ENCODE assay signal across 8 cellular contexts in genomic region chr2:237154050-237154638, GRCh38.
A peak's percentile ranks its signal among the peaks of the same experiment; 100 is the strongest.
DNase-seq lines count a peak whose midpoint lies in the region; ATAC-seq and TF ChIP-seq lines count a peak whose summit lies in the region.

No MANE protein-coding gene starts in this region.

- CTCF ChIA-PET in Calu3 (lab: Charles Lee) (interaction anchor here (0.7 to 1.3 kb wide), 4 partner anchors 256 to 418 kb away, joined by 3 to 6 read pairs (median 4); no protein-coding TSS in a partner anchor), RWPE1 (lab: Yijun Ruan, JAX) (interaction anchor here (0.6 to 1.3 kb wide), 9 partner anchors 10 to 418 kb away, joined by 3 read pairs; no protein-coding TSS in a partner anchor)

- no peak overlapping the region for H3K27ac Mint-ChIP-seq in Calu3 (ENCODE audit: unreplicated experiment)
- H3K27ac Mint-ChIP-seq in activated naive CD8-positive, alpha-beta T cell treated with anti-CD3 and anti-CD28 coated beads, Interleukin-2, amount 10 ng/mL, durations not matched to agents 7 days and 5 days: no peak overlapping the region

- intact Hi-C loops in Calu3 (cut with micrococcal nuclease; ENCODE audit: unreplicated experiment): loop anchor here (1.0 to 5.0 kb wide), 4 partner anchors 168 to 417 kb away; partner anchors contain the start of gene COL6A3

- TF ChIP-seq CTCF in Calu3 (IDR thresholded peaks at IDR 0.05; ENCODE audit: unreplicated experiment): peak; percentile 83
- peak; percentile 79 for TF ChIP-seq CTCF in HFF-Myc (IDR thresholded peaks at IDR 0.05; ENCODE audit: low read depth, low read length, missing control alignments)
- no peak; the same call in 1 of the 2 replicates for TF ChIP-seq CTCF in RWPE1 (conservative IDR thresholded peaks at IDR 0.05; ENCODE audit: low read depth)

- no peaks in the 10 kb centered on the region for H3K4me1 Mint-ChIP-seq in Calu3 (ENCODE audit: low read depth, unreplicated experiment)
- H3K4me1 Mint-ChIP-seq in activated naive CD8-positive, alpha-beta T cell treated with anti-CD3 and anti-CD28 coated beads, Interleukin-2, amount 10 ng/mL, durations not matched to agents 7 days and 5 days: peaks cover 14% of the 10 kb centered on the region

- peak; percentile 73 for DNase-seq in Calu3
- no peak for DNase-seq in HFF-Myc (ENCODE audit: extremely low read depth, low read depth)
- peak; percentile 32 for DNase-seq in RWPE1 (ENCODE audit: low spot score)
- DNase-seq in activated naive CD8-positive, alpha-beta T cell treated with anti-CD3 and anti-CD28 coated beads, Interleukin-2, amount 10 ng/mL, durations not matched to agents 7 days and 5 days: peak; percentile 66
- DNase-seq in iris pigment epithelial cell (ENCODE audit: low read depth): peak; percentile 68
- peak; percentile 26 for DNase-seq in stimulated activated CD8-positive, alpha-beta memory T cell treated with anti-CD3 and anti-CD28 coated beads, Interleukin-4, amount 100 ng/mL, for 24 hours (ENCODE audit: low read depth)

- peaks cover 15% of the 10 kb centered on the region for H3K27me3 Mint-ChIP-seq in Calu3 (ENCODE audit: unreplicated experiment)
- no peaks in the 10 kb centered on the region for H3K27me3 Mint-ChIP-seq in activated naive CD8-positive, alpha-beta T cell treated with anti-CD3 and anti-CD28 coated beads, Interleukin-2, amount 10 ng/mL, durations not matched to agents 7 days and 5 days

- no TSS peak for BruUV-seq in Calu3 (replicated peaks; lab: Mats Ljungman, UMichigan)

- no peaks in the 10 kb centered on the region for H3K36me3 Mint-ChIP-seq in Calu3 (ENCODE audit: insufficient read depth, unreplicated experiment)
- no peaks in the 10 kb centered on the region for H3K36me3 Mint-ChIP-seq in activated naive CD8-positive, alpha-beta T cell treated with anti-CD3 and anti-CD28 coated beads, Interleukin-2, amount 10 ng/mL, durations not matched to agents 7 days and 5 days

- no peak overlapping the region for H3K27ac ChIP-seq in RWPE1

- no peak overlapping the region for H3K4me3 Mint-ChIP-seq in Calu3 (ENCODE audit: low read depth, unreplicated experiment)
- no peak overlapping the region for H3K4me3 Mint-ChIP-seq in activated naive CD8-positive, alpha-beta T cell treated with anti-CD3 and anti-CD28 coated beads, Interleukin-2, amount 10 ng/mL, durations not matched to agents 7 days and 5 days

- H3K4me3 ChIP-seq in HFF-Myc (replicated peaks; ENCODE audit: low read depth, low read length): no peak overlapping the region

- no peak for ATAC-seq in activated naive CD8-positive, alpha-beta T cell treated with anti-CD3 and anti-CD28 coated beads, Interleukin-2, amount 10 ng/mL, durations not matched to agents 7 days and 5 days (ENCODE audit: low read depth)
- ATAC-seq in HG02610 (IDR thresholded peaks at IDR 0.05; ENCODE audit: unreplicated experiment) (no peak), GM18873 (IDR thresholded peaks at IDR 0.05; ENCODE audit: low FRiP score, unreplicated experiment) (no peak)

- H3K9me3 Mint-ChIP-seq in Calu3 (ENCODE audit: low read depth, unreplicated experiment): no peaks in the 10 kb centered on the region
- H3K9me3 Mint-ChIP-seq in activated naive CD8-positive, alpha-beta T cell treated with anti-CD3 and anti-CD28 coated beads, Interleukin-2, amount 10 ng/mL, durations not matched to agents 7 days and 5 days: no peaks in the 10 kb centered on the region

- POLR2A ChIA-PET in RWPE1 (lab: Yijun Ruan, JAX; ENCODE audit: low non-redundant PET): no interaction called here
- POLR2A ChIA-PET in activated naive CD8-positive, alpha-beta T cell treated with anti-CD3 and anti-CD28 coated beads, Interleukin-2, amount 10 ng/mL, durations not matched to agents 7 days and 5 days (lab: Charles Lee): no interaction called here
